In the genomic region with DNA sequence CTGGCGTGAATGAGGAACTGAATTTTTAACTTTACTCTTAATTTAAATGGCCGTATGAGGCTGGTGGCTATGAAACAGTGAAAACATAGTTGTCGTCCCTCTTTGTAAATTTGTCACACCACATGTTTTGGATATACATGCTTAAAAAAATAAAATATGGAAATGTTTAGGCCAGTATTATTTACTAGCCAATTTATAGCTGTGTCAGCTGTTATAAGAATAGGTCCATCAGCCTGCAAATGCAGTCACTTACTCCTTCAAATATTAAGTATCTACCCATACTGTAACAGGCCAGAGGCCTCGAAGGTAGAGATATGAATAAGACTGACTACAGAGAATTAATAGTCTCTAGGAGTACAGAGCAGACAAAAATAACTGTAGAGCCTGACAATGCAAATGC, we compare ENCODE assay signal across 18 cellular contexts. TPM values are rescaled to one million over a fixed set of nuclear protein-coding genes. Genes with fewer than 3 reads are reported as not detected.
A peak's percentile ranks its signal among the peaks of the same experiment; 100 is the strongest.
DNase-seq lines count a peak whose midpoint lies in the region; ATAC-seq, FAIRE-seq and TF ChIP-seq lines count a peak whose summit lies in the region.
"Had no signal": no experiment of that assay in that cellular context is flagged by ENCODE, and none has a peak within 500 bp of the region (broad histone marks: within the 10 kb centered on the region; RNA-seq: fewer than 3 reads in every experiment).

No MANE protein-coding gene starts in this region.

- H3K4me3 ChIP-seq in HepG2 (replicated peaks in 1 of 3; ENCODE audit: insufficient read depth in 1 of 3, low read depth in 2 of 3, low read length in 3 of 3) (no peak overlapping the region), right lobe of liver (no peak overlapping the region), K562 (no peak overlapping the region)
- H3K4me3 ChIP-seq: GM23338 had no signal

- no peak overlapping the region for H3K27ac Mint-ChIP-seq in activated naive CD8-positive, alpha-beta T cell treated with anti-CD3 and anti-CD28 coated beads, Interleukin-2, amount 50 U/mL, for 24 hours
- H3K27ac Mint-ChIP-seq: CD4-positive, CD25-positive, alpha-beta regulatory T cell had no signal

- H3K4me2 ChIP-seq in HepG2 (ENCODE audit: low read depth, low read length) (no peak overlapping the region), K562 (ENCODE audit: insufficient read depth, low read length) (no peak overlapping the region)
- H3K4me2 ChIP-seq: GM23338 had no signal

- H4K20me1 ChIP-seq in HepG2 (ENCODE audit: insufficient read depth, low read length), result no peaks in the 10 kb centered on the region
- no peaks in the 10 kb centered on the region for H4K20me1 ChIP-seq in K562 (replicated peaks; ENCODE audit: control insufficient read depth, insufficient read depth, low read length)

- peaks cover 3% of the 10 kb centered on the region for H3K9me1 ChIP-seq in K562 (ENCODE audit: control insufficient read depth, insufficient read depth, low read length)

- ATAC-seq in HepG2 (no peak), right lobe of liver (no peak), K562 (no peak)
- ATAC-seq in activated naive CD8-positive, alpha-beta T cell treated with anti-CD3 and anti-CD28 coated beads, Interleukin-2, amount 50 U/mL, for 24 hours, result no peak
- ATAC-seq: GM23338 had no signal

- TF ChIP-seq EP300 in HepG2 (IDR thresholded peaks at IDR 0.05; ENCODE audit: low read depth in 2 of 2, low read length in 2 of 2), result no peak
- no peak for TF ChIP-seq EP300 in HepG2 (CRISPR knock-in tag; IDR thresholded peaks at IDR 0.05; ENCODE audit: borderline replicate concordance)
- no peak for TF ChIP-seq EP300 in K562 (IDR thresholded peaks at IDR 0.05; ENCODE audit: low read length)

- H3K27me3 ChIP-seq in HepG2 (ENCODE audit: control insufficient read depth in 1 of 2, insufficient read depth in 2 of 2, low read length in 2 of 2), result no peaks in the 10 kb centered on the region
- H3K27me3 ChIP-seq in right lobe of liver, result no peaks in the 10 kb centered on the region
- H3K27me3 ChIP-seq in K562 (ENCODE audit: control insufficient read depth in 2 of 2, insufficient read depth in 2 of 2, low read length in 2 of 2), result no peaks in the 10 kb centered on the region
- H3K27me3 ChIP-seq: BE2C had no signal

- peaks cover 8% of the 10 kb centered on the region for H3K4me1 Mint-ChIP-seq in activated naive CD8-positive, alpha-beta T cell treated with anti-CD3 and anti-CD28 coated beads, Interleukin-2, amount 50 U/mL, for 24 hours
- H3K4me1 Mint-ChIP-seq: CD4-positive, CD25-positive, alpha-beta regulatory T cell had no signal

- 97% methylated on average over 4 of the region's 4 CpGs for WGBS in HepG2 (ENCODE audit: low lambda C conversion rate)
- WGBS in right lobe of liver (ENCODE audit: insufficient coverage, low coverage, low lambda C conversion rate, missing lambda C conversion rate), result 98% methylated on average over 4 of the region's 4 CpGs
- WGBS in K562 (ENCODE audit: insufficient coverage, low coverage, missing lambda C conversion rate), result 69% methylated on average over 4 of the region's 4 CpGs

- H3K9ac ChIP-seq in HepG2 (ENCODE audit: insufficient read depth, low read depth, low read length), result no peak overlapping the region
- H3K9ac ChIP-seq in K562 (ENCODE audit: insufficient read depth in 1 of 2, low read depth in 2 of 2, low read length in 2 of 2), result 0 out of 4 replicates have a peak overlapping the region, but pooled peaks of 1 of the 2 experiments have one; percentile 10

- TF ChIP-seq CTCF in HepG2 (CRISPR knock-in tag; IDR thresholded peaks at IDR 0.05) (no peak), right lobe of liver (IDR thresholded peaks at IDR 0.05) (no peak), K562 (IDR thresholded peaks at IDR 0.05 in 2 of 3, conservative IDR thresholded peaks at IDR 0.05 in 1 of 3; ENCODE audit: insufficient read depth in 2 of 3, low read depth in 1 of 3, low read length in 3 of 3) (no peak)

- CTCF ChIA-PET in HepG2 (lab: Yijun Ruan, JAX; ENCODE audit: low intra/inter-chr PET ratio, low total read pairs), result no interaction called here
- CTCF ChIA-PET in K562 (lab: Yijun Ruan, JAX; ENCODE audit: low intra/inter-chr PET ratio), result no interaction called here

- H3K4me1 ChIP-seq in HepG2 (ENCODE audit: insufficient read depth, low read length) (peaks cover 12% of the 10 kb centered on the region), right lobe of liver (no peaks in the 10 kb centered on the region), K562 (replicated peaks in 1 of 2; ENCODE audit: control insufficient read depth in 2 of 2, insufficient read depth in 2 of 2, low read length in 2 of 2) (peaks cover 6 to 40% of the 10 kb centered on the region in 2 experiments; a peak in 4 of 5 replicates)
- H3K4me1 ChIP-seq: Caco-2 had no signal

- no peaks in the 10 kb centered on the region for H3K9me3 Mint-ChIP-seq in activated naive CD8-positive, alpha-beta T cell treated with anti-CD3 and anti-CD28 coated beads, Interleukin-2, amount 50 U/mL, for 24 hours
- H3K9me3 Mint-ChIP-seq: CD4-positive, CD25-positive, alpha-beta regulatory T cell; GM23338 had no signal

- intact Hi-C loops in HepG2 (cut with micrococcal nuclease; ENCODE audit: unreplicated experiment) (no loop called here), right lobe of liver (cut with DNase I) (no loop called here), K562 (cut with micrococcal nuclease) (no loop called here)

- no peak for TF ChIP-seq RAD21 in HepG2 (CRISPR knock-in tag; IDR thresholded peaks at IDR 0.05)
- TF ChIP-seq RAD21 in K562 (CRISPR knock-in tag; conservative IDR thresholded peaks at IDR 0.05 in 1 of 2, IDR thresholded peaks at IDR 0.05 in 1 of 2), result no peak

- FAIRE-seq in HepG2 (lab: Jason Lieb, UNC) (no peak), K562 (lab: Jason Lieb, UNC) (peak; percentile 19)
- FAIRE-seq: D721Med, G401.6, GM12892, GM18507 had no signal

- H3K36me3 ChIP-seq in HepG2 (replicated peaks in 1 of 2; ENCODE audit: control insufficient read depth in 1 of 2, insufficient read depth in 2 of 2, low read length in 2 of 2) (no peaks in the 10 kb centered on the region; a peak in 2 of 5 replicates), right lobe of liver (no peaks in the 10 kb centered on the region), K562 (ENCODE audit: control insufficient read depth, insufficient read depth, low read length) (peaks cover 24% of the 10 kb centered on the region)
- H3K36me3 ChIP-seq: BE2C had no signal

- peaks cover 3% of the 10 kb centered on the region for H3K27me3 Mint-ChIP-seq in activated naive CD8-positive, alpha-beta T cell treated with anti-CD3 and anti-CD28 coated beads, Interleukin-2, amount 50 U/mL, for 24 hours

- H3K9me3 ChIP-seq in HepG2 (ENCODE audit: low read length), result peaks cover 4% of the 10 kb centered on the region; the same call in 1 of the 2 replicates
- H3K9me3 ChIP-seq in right lobe of liver, result no peaks in the 10 kb centered on the region
- H3K9me3 ChIP-seq in K562 (replicated peaks; ENCODE audit: control insufficient read depth, insufficient read depth, low read depth, low read length), result no peaks in the 10 kb centered on the region
- H3K9me3 ChIP-seq: BE2C, Caco-2 had no signal

- DNase-seq in HepG2 (ENCODE audit: low spot score) (no peak), right lobe of liver (no peak), NCI-H526 (lab: John Stamatoyannopoulos, UW) (peak; percentile 12 to 40), K562 (ENCODE audit: extremely low read depth in 1 of 4, low spot score in 3 of 4) (no peak), NCI-H1092 (lab: John Stamatoyannopoulos, UW) (no peak)
- no peak for DNase-seq in activated naive CD8-positive, alpha-beta T cell treated with anti-CD3 and anti-CD28 coated beads, Interleukin-2, amount 50 U/mL, for 24 hours
- DNase-seq: ACHN; C1 segment of cervical spinal cord; Caco-2; CD4-positive, CD25-positive, alpha-beta regulatory T cell; HCEC 1CT had no signal

- POLR2A ChIA-PET in HepG2 (lab: Yijun Ruan, JAX), result no interaction called here
- POLR2A ChIA-PET in K562 (lab: Yijun Ruan, JAX), result interaction anchor here (0.6 kb wide), 1 partner anchor 120 kb away, joined by 3 read pairs; no protein-coding TSS in a partner anchor

- BruUV-seq in HepG2 (replicated peaks; lab: Mats Ljungman, UMichigan), result no TSS peak
- no TSS peak for BruUV-seq in K562 (replicated peaks; lab: Mats Ljungman, UMichigan)

- no peak overlapping the region for H2AFZ ChIP-seq in HepG2 (ENCODE audit: low read length)
- H2AFZ ChIP-seq in K562 (ENCODE audit: low read depth, low read length), result no peak overlapping the region
- H2AFZ ChIP-seq: GM23338 had no signal

- H3K27ac ChIP-seq in HepG2 (ENCODE audit: extremely low read length, insufficient read depth, low read length), result no peak overlapping the region
- no peak overlapping the region for H3K27ac ChIP-seq in right lobe of liver
- peak overlapping the region; percentile 69; the same call in 1 of the 3 replicates for H3K27ac ChIP-seq in K562 (ENCODE audit: extremely low read depth, low read depth, low read length)

- peaks cover 39% of the 10 kb centered on the region for H3K79me2 ChIP-seq in HepG2 (ENCODE audit: insufficient read depth, low read length)
- H3K79me2 ChIP-seq in K562 (ENCODE audit: control insufficient read depth, insufficient read depth, low read length), result peaks cover 75% of the 10 kb centered on the region

- TF ChIP-seq POLR2A in HepG2 (IDR thresholded peaks at IDR 0.05; ENCODE audit: insufficient read depth in 1 of 2, low read depth in 2 of 2, low read length in 2 of 2) (no peak), right lobe of liver (IDR thresholded peaks at IDR 0.05) (no peak), K562 (conservative IDR thresholded peaks at IDR 0.05) (no peak)

- no peak overlapping the region for H3K4me3 Mint-ChIP-seq in activated naive CD8-positive, alpha-beta T cell treated with anti-CD3 and anti-CD28 coated beads, Interleukin-2, amount 50 U/mL, for 24 hours
- H3K4me3 Mint-ChIP-seq: CD4-positive, CD25-positive, alpha-beta regulatory T cell; GM23338 had no signal

- no peaks in the 10 kb centered on the region for H3K36me3 Mint-ChIP-seq in activated naive CD8-positive, alpha-beta T cell treated with anti-CD3 and anti-CD28 coated beads, Interleukin-2, amount 50 U/mL, for 24 hours (ENCODE audit: low read depth)
- H3K36me3 Mint-ChIP-seq: CD4-positive, CD25-positive, alpha-beta regulatory T cell had no signal

- in situ Hi-C loops in HepG2 (cut with HindIII; ENCODE audit: extremely low pct_ligation_motif_present, low pct_unique_long_range_greater_than_20kb) (no loop called here), K562 (cut with MboI) (no loop called here)

RNA-seq across cellular contexts. Expression of gene NR6A1, which starts 30.0 kb away (rescaled TPM):
- total RNA-seq in HepG2 (2016; rRNA removed; fragmentation: Illumina TruSeq; extraction: Trizol) (31.5 and 50.9 TPM in 2 replicates), right lobe of liver (1 to 10 TPM; 1.3 to 3.6 (median 1.9) TPM), K562 (2014; rRNA removed) (23.0 and 34.5 TPM in 2 replicates), K562 (2014; rRNA removed; fragmentation: Illumina TruSeq; extraction: Trizol) (34.9 and 36.5 TPM in 2 replicates), K562 (2015; rRNA removed; fragmentation: Illumina TruSeq; extraction: Trizol) (36.5 and 38.7 TPM in 2 replicates), K562 (2021) (55.4 and 56.7 TPM in 2 replicates)
- total RNA-seq in HepG2 (2016; cell fraction: cytosol; rRNA removed; fragmentation: Illumina TruSeq; extraction: Trizol; ENCODE audit: low read depth), result 10.7 and 12.1 TPM in 2 replicates
- total RNA-seq in HepG2 (2016; cell fraction: insoluble cytoplasmic fraction; rRNA removed; fragmentation: Illumina TruSeq; extraction: Trizol), result 28.3 and 52.2 TPM in 2 replicates
- 36.7 and 36.8 TPM in 2 replicates for total RNA-seq in HepG2 (2016; cell fraction: membrane; rRNA removed; fragmentation: Illumina TruSeq; extraction: Trizol)
- total RNA-seq in HepG2 (2016; cell fraction: nucleus; rRNA removed; fragmentation: Illumina TruSeq; extraction: Trizol), result 24.3 and 28.3 TPM in 2 replicates
- polyA plus RNA-seq in HepG2 (2011; rRNA removed) (19.7 and 28.1 TPM in 2 replicates), K562 (2011; rRNA removed) (32.7 and 36.6 TPM in 2 replicates), K562 (2014; fragmentation: Illumina TruSeq; extraction: Trizol) (24.5 and 28.3 TPM in 2 replicates), K562 (2014; fragmentation: Nextera tagmentation; extraction: Ambion mirVana) (10 to 100 TPM in 1 of 2 experiments, 1 to 10 TPM in 1; 9.7 to 17.7 TPM), K562 (2014; rRNA removed) (16.6 and 17.8 TPM in 2 replicates)
- 15.0 and 17.4 TPM in 2 replicates for polyA plus RNA-seq in HepG2 (2011; cell fraction: cytosol; rRNA removed)
- 18.1 and 19.3 TPM in 2 replicates for polyA plus RNA-seq in HepG2 (2011; cell fraction: nucleus; rRNA removed)
- 12.1 and 12.8 TPM in 2 replicates for polyA plus RNA-seq in HepG2 (2012)
- 4.2 and 4.9 TPM in 2 replicates for polyA plus RNA-seq in HepG2 (2016; cell fraction: cytosol; fragmentation: Illumina TruSeq; extraction: Trizol; ENCODE audit: low read depth)
- polyA plus RNA-seq in HepG2 (2016; cell fraction: insoluble cytoplasmic fraction; fragmentation: Illumina TruSeq; extraction: Trizol; ENCODE audit: low read depth), result 20.4 and 24.5 TPM in 2 replicates
- 8.8 and 10.3 TPM in 2 replicates for polyA plus RNA-seq in HepG2 (2016; cell fraction: membrane; fragmentation: Illumina TruSeq; extraction: Trizol; ENCODE audit: low read depth)
- polyA plus RNA-seq in HepG2 (2016; cell fraction: nucleus; fragmentation: Illumina TruSeq; extraction: Trizol; ENCODE audit: insufficient read depth, low read depth), result 21.9 and 25.3 TPM in 2 replicates
- polyA minus RNA-seq in HepG2 (2011; rRNA and poly(A)+ RNA removed; ENCODE audit: low replicate concordance), result 13.7 and 123 TPM in 2 replicates
- polyA minus RNA-seq in HepG2 (2011; cell fraction: cytosol; rRNA and poly(A)+ RNA removed), result 35.0 and 40.7 TPM in 2 replicates
- 26.1 and 27.2 TPM in 2 replicates for polyA minus RNA-seq in HepG2 (2011; cell fraction: nucleus; rRNA and poly(A)+ RNA removed)
- 38.8 and 43.3 TPM in 2 replicates for total RNA-seq in K562 (2011; cell fraction: chromatin; rRNA removed; ENCODE audit: low replicate concordance)
- total RNA-seq in K562 (2011; cell fraction: nucleolus; rRNA removed), result 19.2 and 20.5 TPM in 2 replicates
- 26.0 and 37.2 TPM in 2 replicates for total RNA-seq in K562 (2011; cell fraction: nucleoplasm; rRNA removed)
- polyA plus RNA-seq in K562 (2011; cell fraction: cytosol; rRNA removed), result 25.5 and 31.6 TPM in 2 replicates
- 24.6 and 25.2 TPM in 2 replicates for polyA plus RNA-seq in K562 (2011; cell fraction: nucleus; rRNA removed)
- polyA plus RNA-seq in K562 (2012), result 10.4 and 15.9 TPM in 2 replicates
- polyA minus RNA-seq in K562 (2011; rRNA and poly(A)+ RNA removed), result 84.3 and 92.2 TPM in 2 replicates
- 47.1 and 52.4 TPM in 2 replicates for polyA minus RNA-seq in K562 (2011; cell fraction: cytosol; rRNA and poly(A)+ RNA removed)
- 12.0 and 20.3 TPM in 2 replicates for polyA minus RNA-seq in K562 (2011; cell fraction: nucleus; rRNA and poly(A)+ RNA removed)
- polyA plus RNA-seq: CD4-positive, CD25-positive, alpha-beta regulatory T cell had no signal

RNA-seq across cellular contexts. Expression of gene OLFML2A, which starts 35.8 kb away (rescaled TPM):
- total RNA-seq in HepG2 (2016; rRNA removed; fragmentation: Illumina TruSeq; extraction: Trizol) (0.02 TPM in 1 of 2 replicates, not detected in the other), right lobe of liver (under 1 TPM; 0.12 to 0.74 (median 0.40) TPM), K562 (2014; rRNA removed) (not detected in 2 replicates), K562 (2014; rRNA removed; fragmentation: Illumina TruSeq; extraction: Trizol) (not detected in 2 replicates), K562 (2015; rRNA removed; fragmentation: Illumina TruSeq; extraction: Trizol) (not detected in 2 replicates), K562 (2021) (0.09 and 0.16 TPM in 2 replicates)
- under 0.01 and 0.09 TPM in 2 replicates for total RNA-seq in HepG2 (2016; cell fraction: cytosol; rRNA removed; fragmentation: Illumina TruSeq; extraction: Trizol; ENCODE audit: low read depth)
- 0.02 TPM in 1 of 2 replicates, not detected in the other for total RNA-seq in HepG2 (2016; cell fraction: insoluble cytoplasmic fraction; rRNA removed; fragmentation: Illumina TruSeq; extraction: Trizol)
- 0.03 TPM in 2 replicates for total RNA-seq in HepG2 (2016; cell fraction: membrane; rRNA removed; fragmentation: Illumina TruSeq; extraction: Trizol)
- 0.06 and 0.09 TPM in 2 replicates for total RNA-seq in HepG2 (2016; cell fraction: nucleus; rRNA removed; fragmentation: Illumina TruSeq; extraction: Trizol)
- polyA plus RNA-seq in HepG2 (2011; rRNA removed) (0.01 and 0.04 TPM in 2 replicates), K562 (2011; rRNA removed) (not detected in 2 replicates), K562 (2014; fragmentation: Illumina TruSeq; extraction: Trizol) (not detected in 2 replicates), K562 (2014; fragmentation: Nextera tagmentation; extraction: Ambion mirVana) (not detected), K562 (2014; rRNA removed) (not detected in 2 replicates)
- 0.03 and 0.04 TPM in 2 replicates for polyA plus RNA-seq in HepG2 (2011; cell fraction: cytosol; rRNA removed)
- 0.02 and 0.05 TPM in 2 replicates for polyA plus RNA-seq in HepG2 (2011; cell fraction: nucleus; rRNA removed)
- polyA plus RNA-seq in HepG2 (2012), result 0.01 TPM in 1 of 2 replicates, not detected in the other
- not detected in 2 replicates for polyA plus RNA-seq in HepG2 (2016; cell fraction: cytosol; fragmentation: Illumina TruSeq; extraction: Trizol; ENCODE audit: low read depth)
- 0.03 TPM in 1 of 2 replicates, not detected in the other for polyA plus RNA-seq in HepG2 (2016; cell fraction: insoluble cytoplasmic fraction; fragmentation: Illumina TruSeq; extraction: Trizol; ENCODE audit: low read depth)
- not detected in 2 replicates for polyA plus RNA-seq in HepG2 (2016; cell fraction: membrane; fragmentation: Illumina TruSeq; extraction: Trizol; ENCODE audit: low read depth)
- 0.07 TPM in 1 of 2 replicates, not detected in the other for polyA plus RNA-seq in HepG2 (2016; cell fraction: nucleus; fragmentation: Illumina TruSeq; extraction: Trizol; ENCODE audit: insufficient read depth, low read depth)
- polyA minus RNA-seq in HepG2 (2011; rRNA and poly(A)+ RNA removed; ENCODE audit: low replicate concordance), result 0.08 and 2.8 TPM in 2 replicates
- 0.09 and 0.30 TPM in 2 replicates for polyA minus RNA-seq in HepG2 (2011; cell fraction: cytosol; rRNA and poly(A)+ RNA removed)
- 0.12 and 0.26 TPM in 2 replicates for polyA minus RNA-seq in HepG2 (2011; cell fraction: nucleus; rRNA and poly(A)+ RNA removed)
- total RNA-seq in K562 (2011; cell fraction: chromatin; rRNA removed; ENCODE audit: low replicate concordance), result not detected in 2 replicates
- not detected in 2 replicates for total RNA-seq in K562 (2011; cell fraction: nucleolus; rRNA removed)
- not detected in 2 replicates for total RNA-seq in K562 (2011; cell fraction: nucleoplasm; rRNA removed)
- not detected in 2 replicates for polyA plus RNA-seq in K562 (2011; cell fraction: cytosol; rRNA removed)
- 0.09 TPM in 1 of 2 replicates, not detected in the other for polyA plus RNA-seq in K562 (2011; cell fraction: nucleus; rRNA removed)
- polyA plus RNA-seq in K562 (2012), result 0.03 TPM in 1 of 2 replicates, not detected in the other
- polyA minus RNA-seq in K562 (2011; rRNA and poly(A)+ RNA removed), result not detected in 2 replicates
- polyA minus RNA-seq in K562 (2011; cell fraction: cytosol; rRNA and poly(A)+ RNA removed), result not detected in 2 replicates
- not detected in 2 replicates for polyA minus RNA-seq in K562 (2011; cell fraction: nucleus; rRNA and poly(A)+ RNA removed)
- total RNA-seq: CD4-positive, CD25-positive, alpha-beta regulatory T cell; HT-29 had no signal
- polyA plus RNA-seq: CD4-positive, CD25-positive, alpha-beta regulatory T cell had no signal

Comparison
In these comparisons a context has a peak if more than half of its experiments do, and no peak if none do; other contexts are left out.
1. DNase-seq: peak in NCI-H526 (2 of 2); none in HepG2 (single experiment), right lobe of liver (0 of 3), K562 (0 of 4), activated naive CD8-positive, alpha-beta T cell treated with anti-CD3 and anti-CD28 coated beads, Interleukin-2, amount 50 U/mL, for 24 hours (single experiment) and NCI-H1092 (single experiment).
2. Of the 241 proteins assayed by ChIP-seq in both HepG2 and K562: peak only in HepG2: none; only in K562: MAFG; in both: MAFF and MAFK; in neither: 238.